24 cellular contexts compared by ENCODE assay signal in the genomic region with DNA sequence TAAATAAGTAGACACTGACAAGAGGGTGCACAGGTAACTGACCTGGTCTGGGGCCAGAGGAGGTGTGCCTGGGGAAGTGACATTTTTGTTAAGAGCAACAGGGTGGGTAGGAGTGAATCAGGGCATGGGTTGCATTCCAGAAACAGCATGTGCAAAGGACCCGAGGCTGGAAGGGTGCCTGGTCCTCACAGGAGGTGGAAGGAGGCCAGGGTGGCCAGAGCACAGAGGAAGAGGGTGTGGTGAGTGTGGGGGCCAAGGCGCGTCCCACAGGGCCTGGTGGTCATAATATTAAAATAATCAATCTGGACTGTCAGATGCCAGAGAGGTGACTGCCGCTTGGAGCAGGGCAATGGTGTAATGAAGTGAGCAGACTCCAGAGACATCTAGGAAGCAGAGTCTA. TPM values are rescaled to one million over a fixed set of nuclear protein-coding genes. Genes with fewer than 3 reads are reported as not detected.
DNase-seq lines count a peak whose midpoint lies in the region; ATAC-seq and TF ChIP-seq lines count a peak whose summit lies in the region.
"Had no signal": no experiment of that assay in that cellular context is flagged by ENCODE, and none has a peak within 500 bp of the region (broad histone marks: within the 10 kb centered on the region; RNA-seq: fewer than 3 reads in every experiment).

No MANE protein-coding gene starts in this region.

- H3K4me3 ChIP-seq in DND-41 (ENCODE audit: low read depth in 1 of 2, low read length in 2 of 2) (no peak overlapping the region), MG63 (no peak overlapping the region), fibroblast of mammary gland (ENCODE audit: control insufficient read depth, low read depth, low read length) (no peak overlapping the region), psoas muscle (no peak overlapping the region)
- H3K4me3 ChIP-seq: breast epithelium, esophagus squamous epithelium, left lung, prostate gland, vagina had no signal

- ATAC-seq in DND-41 (ENCODE audit: insufficient read depth, low read depth) = no peak
- peak; percentile 44 to 82 (median 68) for ATAC-seq in psoas muscle
- ATAC-seq: activated naive CD4-positive, alpha-beta T cell treated with anti-CD3 and anti-CD28 coated beads, Interleukin-2, amount 50 U/mL, for 72 hours; left lung had no signal

- H3K36me3 ChIP-seq in DND-41 (ENCODE audit: insufficient read depth, low read length) = peaks cover 22% of the 10 kb centered on the region
- peaks cover 67% of the 10 kb centered on the region for H3K36me3 ChIP-seq in MG63
- no peaks in the 10 kb centered on the region for H3K36me3 ChIP-seq in psoas muscle (ENCODE audit: insufficient read depth in 1 of 2, low read depth in 1 of 2)
- H3K36me3 ChIP-seq: breast epithelium, esophagus squamous epithelium, left lung, prostate gland, vagina had no signal

- H2AFZ ChIP-seq in DND-41 (ENCODE audit: low read depth, low read length) = no peak overlapping the region

- H3K9me3 ChIP-seq in DND-41 (ENCODE audit: insufficient read depth, low read length, severe bottlenecking) = no peaks in the 10 kb centered on the region
- no peaks in the 10 kb centered on the region for H3K9me3 ChIP-seq in MG63
- H3K9me3 ChIP-seq in psoas muscle = no peaks in the 10 kb centered on the region
- H3K9me3 ChIP-seq: breast epithelium, Caco-2, esophagus squamous epithelium, left lung, prostate gland, vagina had no signal

- intact Hi-C loops in psoas muscle (cut with DNase I) = no loop called here

- no peak overlapping the region for H3K9ac ChIP-seq in DND-41 (ENCODE audit: low read depth, low read length)

- H3K27ac ChIP-seq in DND-41 (ENCODE audit: low read length) (0 out of 2 replicates have a peak overlapping the region, but pooled peaks have one; percentile 41), psoas muscle (peak overlapping the region; percentile 2)
- H3K27ac ChIP-seq: breast epithelium, left lung, prostate gland, vagina, VCaP had no signal

- no peak overlapping the region for H3K4me2 ChIP-seq in DND-41 (ENCODE audit: insufficient read depth, low read length)

- DNase-seq in DND-41 = no peak
- DNase-seq in MG63 = peak; percentile 91
- peak; percentile 44 for DNase-seq in fibroblast of mammary gland (ENCODE audit: low read depth)
- DNase-seq in psoas muscle = peak; percentile 49 to 77
- no peak for DNase-seq in NK-92 (lab: John Stamatoyannopoulos, UW; ENCODE audit: unreplicated experiment)
- DNase-seq in activated T-cell treated with anti-CD3 and anti-CD28 coated beads for 4 hours = no peak
- no peak for DNase-seq in UCSD-AML1 (lab: John Stamatoyannopoulos, UW; ENCODE audit: unreplicated experiment)
- no peak for DNase-seq in GM10266 (ENCODE audit: extremely low spot score)
- DNase-seq: activated CD4-positive, alpha-beta memory T cell treated with anti-CD3 and anti-CD28 coated beads, Interleukin-2, amount 10 ng/mL, durations not matched to agents 7 days and 5 days; activated T-cell treated with anti-CD3 and anti-CD28 coated beads, Interleukin-2, amount 50 U/mL, for 48 hours; Caco-2; esophagus squamous epithelium; GF-D8; HCEC 1CT; left lung; naive B cell; NCI-H2081; NCI-H748 treated with DMSO at 0.1 percent for 48 hours; stimulated activated naive CD4-positive, alpha-beta T cell treated with Interleukin-2 at 50 U/mL for 16 hours had no signal

- WGBS in psoas muscle, 3 donors = 28 to 48% (median 37%) methylated on average over 4 of the region's 4 CpGs

- H3K4me1 ChIP-seq in DND-41 (ENCODE audit: insufficient read depth, low read length) (peaks cover 7% of the 10 kb centered on the region), psoas muscle (peaks cover 41% of the 10 kb centered on the region)
- H3K4me1 ChIP-seq: breast epithelium, prostate gland had no signal

- peaks cover 95% of the 10 kb centered on the region for H3K79me2 ChIP-seq in DND-41 (ENCODE audit: insufficient read depth, low read length)

- peaks cover 56% of the 10 kb centered on the region for H4K20me1 ChIP-seq in DND-41 (ENCODE audit: insufficient read depth, low read length)

- no peak for TF ChIP-seq CTCF in DND-41 (IDR thresholded peaks at IDR 0.05; ENCODE audit: borderline replicate concordance, extremely low read depth, low read length, poor library complexity, severe bottlenecking)
- TF ChIP-seq CTCF in fibroblast of mammary gland (conservative IDR thresholded peaks at IDR 0.05; ENCODE audit: control insufficient read depth, insufficient read depth, low read depth, low read length) = no peak
- no peak for TF ChIP-seq CTCF in psoas muscle (IDR thresholded peaks at IDR 0.05)
- TF ChIP-seq CTCF in GM10266 (IDR thresholded peaks at IDR 0.05; ENCODE audit: control insufficient read depth, insufficient read depth, low read depth, missing control alignments) = no peak

- no peaks in the 10 kb centered on the region for H3K27me3 ChIP-seq in DND-41 (ENCODE audit: insufficient read depth, low read length, poor library complexity)
- no peaks in the 10 kb centered on the region for H3K27me3 ChIP-seq in MG63
- H3K27me3 ChIP-seq in psoas muscle (ENCODE audit: insufficient read depth in 3 of 3, low read length in 2 of 3) = no peaks in the 10 kb centered on the region
- H3K27me3 ChIP-seq: breast epithelium, esophagus squamous epithelium, left lung, vagina had no signal

RNA-seq across cellular contexts. Expression of a gene that starts 14.3 kb away (rescaled TPM):
- total RNA-seq in MG63 (2014; rRNA removed; shearing (Covaris generic); ENCODE audit: low replicate concordance) = 19.4 and 34.6 TPM in 2 replicates
- total RNA-seq in psoas muscle = 10 to 100 TPM; 23.6 to 35.8 (median 23.7) TPM
- polyA plus RNA-seq in psoas muscle = 10 to 100 TPM in 1 of 3 donors, 1 to 10 TPM in 2; 7.6 to 11.8 (median 9.6) TPM

Comparison
In these comparisons a context has a peak if more than half of its experiments do, and no peak if none do; other contexts are left out.
1. DNase-seq: peak in MG63 (single experiment), fibroblast of mammary gland (single experiment) and psoas muscle (2 of 2); none in DND-41 (single experiment), NK-92 (single experiment), activated T-cell treated with anti-CD3 and anti-CD28 coated beads for 4 hours (single experiment), UCSD-AML1 (single experiment) and GM10266 (single experiment).